In genomic region chr17:38466346-38467315, GRCh38 we compare ENCODE assay signal across 13 cellular contexts. TPM values are rescaled to one million over a fixed set of nuclear protein-coding genes. Genes with fewer than 3 reads are reported as not detected.
DNase-seq lines count a peak whose midpoint lies in the region; ATAC-seq, FAIRE-seq and TF ChIP-seq lines count a peak whose summit lies in the region.
"Had no signal": no experiment of that assay in that cellular context is flagged by ENCODE, and none has a peak within 500 bp of the region (broad histone marks: within the 10 kb centered on the region; RNA-seq: fewer than 3 reads in every experiment).

No MANE protein-coding gene starts in this region.

- BruUV-seq in IMR-90 (replicated peaks; lab: Mats Ljungman, UMichigan) (TSS peak; percentile 72), endothelial cell of umbilical vein (replicated peaks; lab: Mats Ljungman, UMichigan) (TSS peak; percentile 55)

- no peak for TF ChIP-seq CTCF in IMR-90 (conservative IDR thresholded peaks at IDR 0.05; ENCODE audit: low read depth, low read length)
- TF ChIP-seq CTCF in endothelial cell of umbilical vein (IDR thresholded peaks at IDR 0.05; ENCODE audit: extremely low read depth in 1 of 2, insufficient read depth in 1 of 2, low read depth in 1 of 2, low read length in 2 of 2): no peak
- no peak for TF ChIP-seq CTCF in osteocyte (IDR thresholded peaks at IDR 0.05)
- no peak for TF ChIP-seq CTCF in upper lobe of right lung (IDR thresholded peaks at IDR 0.05)

- no peak overlapping the region for H2BK20ac ChIP-seq in IMR-90 (ENCODE audit: low read depth, low read length)

- peaks cover 62% of the 10 kb centered on the region for H3K36me3 ChIP-seq in IMR-90 (ENCODE audit: control insufficient read depth, insufficient read depth, low read length)
- peaks cover 28 to 49% of the 10 kb centered on the region in 2 experiments for H3K36me3 ChIP-seq in endothelial cell of umbilical vein (ENCODE audit: control insufficient read depth in 2 of 2, extremely low read depth in 1 of 2, insufficient read depth in 2 of 2, low read length in 2 of 2)
- H3K36me3 ChIP-seq in upper lobe of right lung: peaks cover 22% of the 10 kb centered on the region

- no peak overlapping the region; a peak in 1 of 4 replicates for H4K8ac ChIP-seq in IMR-90 (ENCODE audit: low read depth in 2 of 2, low read length in 2 of 2)

- peaks cover 56% of the 10 kb centered on the region for H3K79me2 ChIP-seq in endothelial cell of umbilical vein (ENCODE audit: control insufficient read depth, insufficient read depth, low read length)

- no peak overlapping the region for H3K4me3 ChIP-seq in IMR-90 (ENCODE audit: insufficient read depth, low read depth, low read length)
- H3K4me3 ChIP-seq in endothelial cell of umbilical vein (replicated peaks in 1 of 3; ENCODE audit: insufficient read depth in 1 of 3, low read depth in 1 of 3, low read length in 3 of 3): no peak overlapping the region
- H3K4me3 ChIP-seq in upper lobe of right lung: peak overlapping the region; percentile 50

- intact Hi-C loops in IMR-90 (cut with micrococcal nuclease) (no loop called here), endothelial cell of umbilical vein (cut with micrococcal nuclease) (no loop called here), upper lobe of right lung (cut with DNase I) (no loop called here)

- H4K91ac ChIP-seq in IMR-90 (ENCODE audit: insufficient read depth, low read depth, low read length): peak overlapping the region; percentile 99; the same call in 1 of the 2 replicates

- H3K9ac ChIP-seq in IMR-90 (ENCODE audit: low read depth, low read length) (no peak overlapping the region), endothelial cell of umbilical vein (replicated peaks; ENCODE audit: extremely low read depth, insufficient read depth, low read length) (no peak overlapping the region)

- DNase-seq in IMR-90 (no peak), endothelial cell of umbilical vein (ENCODE audit: low read depth, low spot score) (no peak), osteocyte (ENCODE audit: extremely low spot score, unreplicated experiment) (no peak), upper lobe of right lung (no peak), NCI-H2029 treated with DMSO at 0.1 percent for 48 hours (lab: John Stamatoyannopoulos, UW) (no peak)
- DNase-seq in activated CD4-positive, alpha-beta T cell treated with anti-CD3 and anti-CD28 coated beads, Interleukin-2, amount 10 ng/mL, durations not matched to agents 7 days and 5 days: no peak
- DNase-seq: activated CD4-positive, CD25-positive, alpha-beta regulatory T cell treated with anti-CD3 and anti-CD28 coated beads, Interleukin-2, amount 50 U/mL, for 72 hours; activated naive CD8-positive, alpha-beta T cell treated with anti-CD3 and anti-CD28 coated beads, Interleukin-2, amount 50 U/mL, for 24 hours; CD8-positive, alpha-beta T cell; stimulated activated CD8-positive, alpha-beta memory T cell treated with anti-CD3 and anti-CD28 coated beads, Interleukin-4, amount 100 ng/mL, for 48 hours had no signal

- no peak overlapping the region for H2BK120ac ChIP-seq in IMR-90 (ENCODE audit: low read depth, low read length)

- H3K9me1 ChIP-seq in IMR-90 (ENCODE audit: insufficient read depth, low read length) (peaks cover 33% of the 10 kb centered on the region), endothelial cell of umbilical vein (replicated peaks; ENCODE audit: control insufficient read depth, extremely low read depth, insufficient read depth, low read length) (no peaks in the 10 kb centered on the region)

- CTCF ChIA-PET in IMR-90 (lab: Yijun Ruan, JAX) (no interaction called here), endothelial cell of umbilical vein (lab: Charles Lee) (no interaction called here)
- CTCF ChIA-PET in activated CD4-positive, alpha-beta T cell treated with anti-CD3 and anti-CD28 coated beads, Interleukin-2, amount 10 ng/mL, durations not matched to agents 7 days and 5 days (lab: Charles Lee): no interaction called here

- no peaks in the 10 kb centered on the region for H3K27me3 Mint-ChIP-seq in osteocyte (ENCODE audit: unreplicated experiment)
- H3K27me3 Mint-ChIP-seq in activated CD4-positive, alpha-beta T cell treated with anti-CD3 and anti-CD28 coated beads, Interleukin-2, amount 10 ng/mL, durations not matched to agents 7 days and 5 days: no peaks in the 10 kb centered on the region
- H3K27me3 Mint-ChIP-seq: activated naive CD8-positive, alpha-beta T cell treated with anti-CD3 and anti-CD28 coated beads, Interleukin-2, amount 50 U/mL, for 24 hours had no signal

- no peak overlapping the region for H3K18ac ChIP-seq in IMR-90 (ENCODE audit: low read depth, low read length)

- no peak for TF ChIP-seq RAD21 in IMR-90 (IDR thresholded peaks at IDR 0.05; ENCODE audit: low read length)

- peaks cover 36% of the 10 kb centered on the region for H3K36me3 Mint-ChIP-seq in osteocyte (ENCODE audit: unreplicated experiment)
- H3K36me3 Mint-ChIP-seq in activated CD4-positive, alpha-beta T cell treated with anti-CD3 and anti-CD28 coated beads, Interleukin-2, amount 10 ng/mL, durations not matched to agents 7 days and 5 days (ENCODE audit: low read depth): no peaks in the 10 kb centered on the region
- H3K36me3 Mint-ChIP-seq: CD8-positive, alpha-beta T cell had no signal

- H2BK5ac ChIP-seq in IMR-90 (ENCODE audit: low read depth, low read length, poor library complexity, severe bottlenecking): peak overlapping the region; percentile 98

- H3K27me3 ChIP-seq in IMR-90 (ENCODE audit: control insufficient read depth, insufficient read depth, low read length) (no peaks in the 10 kb centered on the region), endothelial cell of umbilical vein (ENCODE audit: control insufficient read depth in 2 of 2, insufficient read depth in 2 of 2, low read length in 2 of 2) (no peaks in the 10 kb centered on the region), upper lobe of right lung (no peaks in the 10 kb centered on the region)

- in situ Hi-C loops in IMR-90 (cut with MboI; ENCODE audit: low sequenced_read_pairs): no loop called here

- no peak for FAIRE-seq in endothelial cell of umbilical vein (lab: Jason Lieb, UNC)
- FAIRE-seq: G401.6, HTR-8/SVneo had no signal

- peak overlapping the region; percentile 96 for H3K4ac ChIP-seq in IMR-90 (ENCODE audit: low read depth, low read length)

- peak overlapping the region; percentile 63 for H2AFZ ChIP-seq in IMR-90 (replicated peaks; ENCODE audit: low read length, poor library complexity)
- H2AFZ ChIP-seq in endothelial cell of umbilical vein (ENCODE audit: low read depth, low read length): no peak overlapping the region

- peak overlapping the region; percentile 90; the same call in 1 of the 2 replicates for H3K27ac ChIP-seq in IMR-90 (ENCODE audit: insufficient read depth, low read length)
- no peak overlapping the region for H3K27ac ChIP-seq in endothelial cell of umbilical vein (ENCODE audit: insufficient read depth, low read depth, low read length)
- peak overlapping the region; percentile 87 for H3K27ac ChIP-seq in upper lobe of right lung

- H3K4me1 ChIP-seq in IMR-90 (ENCODE audit: control insufficient read depth, insufficient read depth, low read length): peaks cover 31% of the 10 kb centered on the region
- H3K4me1 ChIP-seq in endothelial cell of umbilical vein (ENCODE audit: control insufficient read depth, extremely low read depth, insufficient read depth, low read length): peaks cover 37% of the 10 kb centered on the region
- peaks cover 33% of the 10 kb centered on the region for H3K4me1 ChIP-seq in upper lobe of right lung

- peaks cover 21 to 81% of the 10 kb centered on the region in 2 experiments; a peak in 3 of 4 replicates for H3K79me1 ChIP-seq in IMR-90 (ENCODE audit: low read depth in 1 of 2, low read length in 2 of 2)

- peak overlapping the region; percentile 44 for H3K14ac ChIP-seq in IMR-90 (replicated peaks; ENCODE audit: low read depth, low read length)

- H2BK15ac ChIP-seq in IMR-90 (ENCODE audit: low read depth, low read length): no peak overlapping the region

- H3K23ac ChIP-seq in IMR-90 (ENCODE audit: low read depth, low read length): no peak overlapping the region

- H2AK5ac ChIP-seq in IMR-90 (ENCODE audit: low read depth, low read length): 0 out of 2 replicates have a peak overlapping the region, but pooled peaks have one; percentile 16

- no peak for TF ChIP-seq POLR2A in IMR-90 (IDR thresholded peaks at IDR 0.05; ENCODE audit: low read depth, low read length)
- no peak for TF ChIP-seq POLR2A in endothelial cell of umbilical vein (IDR thresholded peaks at IDR 0.05; ENCODE audit: low read depth, low read length)

- H3K4me3 Mint-ChIP-seq in osteocyte (ENCODE audit: unreplicated experiment): peak overlapping the region; percentile 82
- H3K4me3 Mint-ChIP-seq in activated CD4-positive, alpha-beta T cell treated with anti-CD3 and anti-CD28 coated beads, Interleukin-2, amount 10 ng/mL, durations not matched to agents 7 days and 5 days: no peak overlapping the region
- H3K4me3 Mint-ChIP-seq: activated naive CD8-positive, alpha-beta T cell treated with anti-CD3 and anti-CD28 coated beads, Interleukin-2, amount 50 U/mL, for 24 hours; CD8-positive, alpha-beta T cell had no signal

- H4K20me1 ChIP-seq in IMR-90 (ENCODE audit: insufficient read depth, low read length) (peaks cover 67% of the 10 kb centered on the region), endothelial cell of umbilical vein (replicated peaks; ENCODE audit: control insufficient read depth, extremely low read depth, insufficient read depth, low read length) (no peaks in the 10 kb centered on the region)

- H3K56ac ChIP-seq in IMR-90 (ENCODE audit: extremely low read depth, insufficient read depth, low read length): no peak overlapping the region

- 96% methylated on average over 27 of the region's 57 CpGs; no CpG with 5 or more reads in 1 of the 2 experiments for WGBS in IMR-90 (ENCODE audit: extremely low coverage in 2 of 2, insufficient read length in 1 of 2), 2 experiments

- POLR2A ChIA-PET in IMR-90 (lab: Charles Lee; ENCODE audit: unreplicated experiment): no interaction called here
- POLR2A ChIA-PET in endothelial cell of umbilical vein (lab: Charles Lee): no interaction called here
- POLR2A ChIA-PET in activated CD4-positive, alpha-beta T cell treated with anti-CD3 and anti-CD28 coated beads, Interleukin-2, amount 10 ng/mL, durations not matched to agents 7 days and 5 days (lab: Charles Lee): interaction anchor here (0.6 kb wide), 1 partner anchor 116 kb away, joined by 3 read pairs; no protein-coding TSS in a partner anchor

- H3K4me1 Mint-ChIP-seq in osteocyte (ENCODE audit: unreplicated experiment): peaks cover 74% of the 10 kb centered on the region
- H3K4me1 Mint-ChIP-seq in activated CD4-positive, alpha-beta T cell treated with anti-CD3 and anti-CD28 coated beads, Interleukin-2, amount 10 ng/mL, durations not matched to agents 7 days and 5 days: no peaks in the 10 kb centered on the region
- H3K4me1 Mint-ChIP-seq: activated naive CD8-positive, alpha-beta T cell treated with anti-CD3 and anti-CD28 coated beads, Interleukin-2, amount 50 U/mL, for 24 hours had no signal

- H3K4me2 ChIP-seq in IMR-90 (ENCODE audit: low read depth, low read length) (no peak overlapping the region; the same call in 1 of the 2 replicates), endothelial cell of umbilical vein (ENCODE audit: insufficient read depth, low read length) (no peak overlapping the region)

- no peak overlapping the region for H4K5ac ChIP-seq in IMR-90 (ENCODE audit: low read depth, low read length)

- dilution Hi-C loops in IMR-90 (cut with HindIII; ENCODE audit: low sequenced_read_pairs, unreplicated experiment): no loop called here
- dilution Hi-C loops in endothelial cell of umbilical vein (cut with MboI; ENCODE audit: extremely low pct_ligation_motif_present, low sequenced_read_pairs): no loop called here

- ATAC-seq in IMR-90 (ENCODE audit: low read depth) (no peak), upper lobe of right lung (no peak), GM18873 (IDR thresholded peaks at IDR 0.05; ENCODE audit: low FRiP score, unreplicated experiment) (no peak)
- ATAC-seq: activated naive CD8-positive, alpha-beta T cell treated with anti-CD3 and anti-CD28 coated beads, Interleukin-2, amount 50 U/mL, for 24 hours; CD8-positive, alpha-beta T cell had no signal

- H3K9me3 ChIP-seq in IMR-90 (ENCODE audit: control insufficient read depth, insufficient read depth, low read length): no peaks in the 10 kb centered on the region
- H3K9me3 ChIP-seq in endothelial cell of umbilical vein (replicated peaks; ENCODE audit: control insufficient read depth, insufficient read depth, low read length): no peaks in the 10 kb centered on the region
- H3K9me3 ChIP-seq in upper lobe of right lung: no peaks in the 10 kb centered on the region

- no peaks in the 10 kb centered on the region for H3K9me3 Mint-ChIP-seq in osteocyte (ENCODE audit: unreplicated experiment)
- H3K9me3 Mint-ChIP-seq in activated CD4-positive, alpha-beta T cell treated with anti-CD3 and anti-CD28 coated beads, Interleukin-2, amount 10 ng/mL, durations not matched to agents 7 days and 5 days: no peaks in the 10 kb centered on the region
- H3K9me3 Mint-ChIP-seq: activated naive CD8-positive, alpha-beta T cell treated with anti-CD3 and anti-CD28 coated beads, Interleukin-2, amount 50 U/mL, for 24 hours; CD8-positive, alpha-beta T cell had no signal

- peak overlapping the region; percentile 98 for H2AK9ac ChIP-seq in IMR-90 (replicated peaks; ENCODE audit: low read depth, low read length, poor library complexity)

- H3K27ac Mint-ChIP-seq in osteocyte (ENCODE audit: unreplicated experiment): no peak overlapping the region
- no peak overlapping the region for H3K27ac Mint-ChIP-seq in activated CD4-positive, alpha-beta T cell treated with anti-CD3 and anti-CD28 coated beads, Interleukin-2, amount 10 ng/mL, durations not matched to agents 7 days and 5 days
- H3K27ac Mint-ChIP-seq: activated naive CD8-positive, alpha-beta T cell treated with anti-CD3 and anti-CD28 coated beads, Interleukin-2, amount 50 U/mL, for 24 hours; CD8-positive, alpha-beta T cell had no signal

RNA-seq across cellular contexts. Expression of gene ARHGAP23, which starts 38.4 kb away (rescaled TPM):
- total RNA-seq in IMR-90 (2012; rRNA removed) (9.3 and 17.8 TPM in 2 replicates), endothelial cell of umbilical vein (152 and 190 TPM in 2 replicates), osteocyte (165 and 177 TPM in 2 replicates), upper lobe of right lung (85.1 TPM)
- polyA plus RNA-seq in IMR-90 (2012; rRNA removed) (42.7 and 43.3 TPM in 2 replicates), endothelial cell of umbilical vein (22.3 and 25.4 TPM in 2 replicates)
- polyA plus RNA-seq in IMR-90 (2012; cell fraction: cytosol; rRNA removed): 30.0 and 40.5 TPM in 2 replicates
- polyA plus RNA-seq in IMR-90 (2012; cell fraction: nucleus; rRNA removed; ENCODE audit: low replicate concordance): 56.1 and 68.3 TPM in 2 replicates
- polyA plus RNA-seq in endothelial cell of umbilical vein (2011; cell fraction: cytosol; rRNA removed): 22.9 and 25.3 TPM in 2 replicates
- polyA plus RNA-seq in endothelial cell of umbilical vein (2011; cell fraction: nucleus; rRNA removed): 53.1 and 59.2 TPM in 2 replicates
- 49.6 and 59.2 TPM in 2 replicates for polyA plus RNA-seq in endothelial cell of umbilical vein (2012)
- 42.0 and 76.2 TPM in 2 replicates for polyA minus RNA-seq in endothelial cell of umbilical vein
- polyA minus RNA-seq in endothelial cell of umbilical vein (2011; cell fraction: cytosol; rRNA and poly(A)+ RNA removed): 23.5 TPM
- 63.5 and 75.4 TPM in 2 replicates for polyA minus RNA-seq in endothelial cell of umbilical vein (2011; cell fraction: nucleus; rRNA and poly(A)+ RNA removed)
- under 1 TPM; 0.17 to 0.23 TPM for total RNA-seq in activated CD4-positive, alpha-beta T cell treated with anti-CD3 and anti-CD28 coated beads, Interleukin-2, amount 10 ng/mL, durations not matched to agents 7 days and 5 days
